24 cellular contexts compared by ENCODE assay signal in the genomic region with DNA sequence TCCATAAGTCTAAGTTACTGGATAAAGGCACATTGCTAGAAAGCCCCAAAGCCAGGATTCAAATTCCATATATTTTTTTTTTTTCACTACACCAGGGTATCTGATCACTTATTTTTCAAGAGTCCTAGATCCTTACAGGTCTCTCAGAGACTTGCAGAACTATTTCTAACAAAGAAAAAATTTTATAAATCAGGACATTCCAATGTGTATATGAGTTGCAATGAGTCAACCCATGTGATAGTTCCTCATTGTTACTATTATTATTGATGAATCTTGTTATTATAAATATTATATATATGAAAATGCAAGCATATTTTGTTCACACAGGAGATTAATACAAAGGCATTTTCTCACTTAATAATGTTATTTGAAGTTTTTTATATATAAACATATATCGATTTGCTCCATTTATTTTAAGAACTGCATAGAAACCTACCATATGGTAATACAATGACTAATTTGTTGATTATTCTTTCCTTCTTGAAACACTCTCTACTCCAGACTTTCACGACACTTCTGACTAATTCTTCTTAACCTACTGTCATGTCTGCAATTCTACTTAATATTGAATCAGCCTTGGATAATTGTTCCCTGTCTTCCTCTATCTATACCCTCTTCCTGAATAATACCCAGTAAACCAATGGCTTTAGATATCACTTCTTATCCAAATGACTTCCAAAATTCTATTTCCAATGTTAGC.
DNase-seq lines count a peak whose midpoint lies in the region; TF ChIP-seq lines count a peak whose summit lies in the region.
"Had no signal": no experiment of that assay in that cellular context is flagged by ENCODE, and none has a peak within 500 bp of the region (broad histone marks: within the 10 kb centered on the region; RNA-seq: fewer than 3 reads in every experiment).

No MANE protein-coding gene starts in this region.

- peaks cover 36% of the 10 kb centered on the region for H3K4me1 Mint-ChIP-seq in HFFc6 (ENCODE audit: low read depth)
- H3K4me1 Mint-ChIP-seq: CD8-positive, alpha-beta memory T cell; IgD-negative memory B cell had no signal

- no peak overlapping the region for H3K4me3 Mint-ChIP-seq in HFFc6
- H3K4me3 Mint-ChIP-seq: CD8-positive, alpha-beta memory T cell; IgD-negative memory B cell had no signal

- no peaks in the 10 kb centered on the region for H3K27me3 ChIP-seq in ACC112 (ENCODE audit: insufficient read depth, low read length)

- TF ChIP-seq CTCF in HFFc6 (IDR thresholded peaks at IDR 0.05), result no peak
- TF ChIP-seq CTCF in astrocyte of the spinal cord (IDR thresholded peaks at IDR 0.05; ENCODE audit: low read depth, low read length), result no peak
- TF ChIP-seq CTCF in fibroblast of mammary gland (conservative IDR thresholded peaks at IDR 0.05; ENCODE audit: control insufficient read depth, insufficient read depth, low read depth, low read length), result no peak

- H3K27me3 Mint-ChIP-seq in HFFc6 (ENCODE audit: insufficient read depth), result peaks cover 1% of the 10 kb centered on the region; the same call in 1 of the 2 replicates
- H3K27me3 Mint-ChIP-seq: CD8-positive, alpha-beta memory T cell; IgD-negative memory B cell had no signal

- H3K36me3 ChIP-seq in ACC112 (ENCODE audit: insufficient read depth, low read length), result no peaks in the 10 kb centered on the region

- H3K9me3 Mint-ChIP-seq in HFFc6, result peaks cover 21% of the 10 kb centered on the region

- DNase-seq in HFFc6 (no peak), astrocyte of the spinal cord (ENCODE audit: low read depth, low spot score) (peak; percentile 20), fibroblast of mammary gland (ENCODE audit: low read depth) (peak; percentile 78), SIG-M5 treated with dmso at 0.1 percent for 504 hours (lab: John Stamatoyannopoulos, UW; ENCODE audit: unreplicated experiment) (no peak), epidermal melanocyte (ENCODE audit: insufficient read length, low spot score) (no peak), NCI-H146 treated with DMSO at 0.1 percent for 48 hours (lab: John Stamatoyannopoulos, UW; ENCODE audit: unreplicated experiment) (no peak)
- no peak for DNase-seq in stimulated activated CD4-positive, alpha-beta T cell treated with anti-CD3 and anti-CD28 coated beads, Interleukin-12 subunit alpha, Interleukin-12 subunit beta, amount 100 ng/mL, for 4 hours
- DNase-seq: 8988T; Calu3; CD8-positive, alpha-beta memory T cell; GDM1; H7; MV-4-11; NCI-H1105 treated with DMSO at 0.1 percent for 48 hours; NCI-H1694; NCI-H2081 treated with DMSO at 0.1 percent for 48 hours; NCI-H2171 treated with DMSO at 0.1 percent for 48 hours; NCI-H524 treated with DMSO at 0.1 percent for 48 hours; NCI-H82; OCI-M1; Right ventricle myocardium superior had no signal

- peak overlapping the region; percentile 21; the same call in 1 of the 2 replicates for H3K27ac Mint-ChIP-seq in HFFc6
- H3K27ac Mint-ChIP-seq: CD8-positive, alpha-beta memory T cell; IgD-negative memory B cell had no signal

- peaks cover 16% of the 10 kb centered on the region; the same call in 1 of the 2 replicates for H3K36me3 Mint-ChIP-seq in HFFc6 (ENCODE audit: low read depth)
- H3K36me3 Mint-ChIP-seq: CD8-positive, alpha-beta memory T cell; IgD-negative memory B cell had no signal

- in situ Hi-C loops in astrocyte of the spinal cord (cut with HindIII; ENCODE audit: low sequenced_read_pairs), result no loop called here

- peaks cover 20% of the 10 kb centered on the region for H3K4me1 ChIP-seq in ACC112 (ENCODE audit: control insufficient read depth, insufficient read depth, low read length, unreplicated experiment)

- H3K4me3 ChIP-seq in ACC112 (ENCODE audit: low read depth, low read length) (no peak overlapping the region), astrocyte of the spinal cord (ENCODE audit: low read depth, low read length) (no peak overlapping the region), fibroblast of mammary gland (ENCODE audit: control insufficient read depth, low read depth, low read length) (no peak overlapping the region)

- H3K79me2 ChIP-seq in ACC112 (ENCODE audit: control insufficient read depth, insufficient read depth, low read length, unreplicated experiment), result no peaks in the 10 kb centered on the region

- no peak overlapping the region for H2AFZ ChIP-seq in ACC112 (ENCODE audit: low read length, unreplicated experiment)

- peak overlapping the region; percentile 45 for H3K27ac ChIP-seq in ACC112 (ENCODE audit: low read depth, low read length)
- H3K27ac ChIP-seq: C4-2B had no signal

Comparison
In these comparisons a context has a peak if more than half of its experiments do, and no peak if none do; other contexts are left out.
1. DNase-seq: peak in astrocyte of the spinal cord (single experiment) and fibroblast of mammary gland (single experiment); none in HFFc6 (single experiment), stimulated activated CD4-positive, alpha-beta T cell treated with anti-CD3 and anti-CD28 coated beads, Interleukin-12 subunit alpha, Interleukin-12 subunit beta, amount 100 ng/mL, for 4 hours (single experiment), SIG-M5 treated with dmso at 0.1 percent for 504 hours (single experiment), epidermal melanocyte (single experiment) and NCI-H146 treated with DMSO at 0.1 percent for 48 hours (single experiment).